ENCODE assay signal across 9 cellular contexts in genomic region chr19:34733826-34734600, GRCh38. TPM values are rescaled to one million over a fixed set of nuclear protein-coding genes. Genes with fewer than 3 reads are reported as not detected.
DNase-seq lines count a peak whose midpoint lies in the region; ATAC-seq, FAIRE-seq and TF ChIP-seq lines count a peak whose summit lies in the region.
"Had no signal": no experiment of that assay in that cellular context is flagged by ENCODE, and none has a peak within 500 bp of the region (broad histone marks: within the 10 kb centered on the region; RNA-seq: fewer than 3 reads in every experiment).

Gene ZNF181, plus strand, starts transcription at chr19:34734243. Its CDS starts 795 bp downstream, at chr19:34735038.

- H3K4me2 ChIP-seq in HepG2 (ENCODE audit: low read depth, low read length), result peak within 1 kb of the TSS; percentile 94

- in situ Hi-C loops in HepG2 (cut with HindIII; ENCODE audit: extremely low pct_ligation_motif_present, low pct_unique_long_range_greater_than_20kb), result no loop called here

- DNase-seq in BJ (ENCODE audit: low read depth) (peak; percentile 49), GM19240 (ENCODE audit: insufficient read length, low spot score) (peak; percentile 43), NCI-H524 (lab: John Stamatoyannopoulos, UW) (peak; percentile 83 to 89), dedifferentiated amniotic fluid mesenchymal stem cell (ENCODE audit: extremely low spot score) (peak; percentile 88), HepG2 (ENCODE audit: low spot score) (peak; percentile 86)
- DNase-seq in activated CD4-positive, alpha-beta T cell treated with anti-CD3 and anti-CD28 coated beads, Interleukin-2, amount 10 ng/mL, durations not matched to agents 7 days and 5 days, result peak; percentile 88
- peak; percentile 73 to 74 for DNase-seq in stimulated activated CD4-positive, alpha-beta T cell treated with anti-CD3 and anti-CD28 coated beads, Interleukin-2, amount 100 ng/mL, for 48 hours

- peak within 1 kb of the TSS; percentile 91 for H3K9ac ChIP-seq in HepG2 (ENCODE audit: insufficient read depth, low read depth, low read length)

- peak within 1 kb of the TSS; percentile 86 for H3K4me3 ChIP-seq in BJ (ENCODE audit: low read depth, low read length)
- H3K4me3 ChIP-seq in HepG2 (replicated peaks in 1 of 3; ENCODE audit: insufficient read depth in 1 of 3, low read depth in 2 of 3, low read length in 3 of 3), result peak within 1 kb of the TSS; percentile 75 to 79 (median 78)

- H2AFZ ChIP-seq in HepG2 (ENCODE audit: low read length), result peak within 1 kb of the TSS; percentile 82

- H4K20me1 ChIP-seq in HepG2 (ENCODE audit: insufficient read depth, low read length), result no peaks in the 10 kb centered on the region

- H3K36me3 Mint-ChIP-seq in activated CD4-positive, alpha-beta T cell treated with anti-CD3 and anti-CD28 coated beads, Interleukin-2, amount 10 ng/mL, durations not matched to agents 7 days and 5 days (ENCODE audit: low read depth), result peaks cover 30% of the 10 kb centered on the region

- TF ChIP-seq CTCF in BJ (IDR thresholded peaks at IDR 0.05; ENCODE audit: insufficient read depth, low read depth, low read length) (no peak), HepG2 (CRISPR knock-in tag; IDR thresholded peaks at IDR 0.05) (peak; percentile 41)

- H3K36me3 ChIP-seq in BJ (ENCODE audit: control insufficient read depth, insufficient read depth, low read length) (peaks cover 5% of the 10 kb centered on the region), HepG2 (replicated peaks in 1 of 2; ENCODE audit: control insufficient read depth in 1 of 2, insufficient read depth in 2 of 2, low read length in 2 of 2) (peaks cover 0 to 2% of the 10 kb centered on the region in 2 experiments; a peak in 3 of 5 replicates)

- POLR2A ChIA-PET in BJ (lab: Charles Lee) (interaction anchor here (1.0 kb wide), 1 partner anchor 52 kb away, joined by 4 read pairs; no protein-coding TSS in a partner anchor), HepG2 (lab: Yijun Ruan, JAX) (interaction anchor here (1.0 to 1.7 kb wide), 5 partner anchors 12 to 306 kb away, joined by 3 to 10 read pairs (median 4); partner anchors contain the start of gene ZNF30)
- POLR2A ChIA-PET in activated CD4-positive, alpha-beta T cell treated with anti-CD3 and anti-CD28 coated beads, Interleukin-2, amount 10 ng/mL, durations not matched to agents 7 days and 5 days (lab: Charles Lee), result interaction anchor here (1.2 kb wide), 1 partner anchor 56 kb away, joined by 4 read pairs; the partner anchor contains the start of gene ZNF302

- CTCF ChIA-PET in BJ (lab: Yijun Ruan, JAX) (no interaction called here), HepG2 (lab: Yijun Ruan, JAX; ENCODE audit: low intra/inter-chr PET ratio, low total read pairs) (no interaction called here)
- CTCF ChIA-PET in activated CD4-positive, alpha-beta T cell treated with anti-CD3 and anti-CD28 coated beads, Interleukin-2, amount 10 ng/mL, durations not matched to agents 7 days and 5 days (lab: Charles Lee), result interaction anchor here (1.6 kb wide), 1 partner anchor 56 kb away, joined by 3 read pairs; the partner anchor contains the start of gene ZNF302

- H3K9me3 ChIP-seq in HepG2 (ENCODE audit: low read length), result no peaks in the 10 kb centered on the region

- intact Hi-C loops in HepG2 (cut with micrococcal nuclease; ENCODE audit: unreplicated experiment), result loop anchor here (1.0 kb wide), 2 partner anchors 39 to 192 kb away; partner anchors contain the start of genes ZNF30 and ZNF599

- peaks cover 22% of the 10 kb centered on the region for H3K9me3 Mint-ChIP-seq in activated CD4-positive, alpha-beta T cell treated with anti-CD3 and anti-CD28 coated beads, Interleukin-2, amount 10 ng/mL, durations not matched to agents 7 days and 5 days

- peaks cover 7% of the 10 kb centered on the region for H3K79me2 ChIP-seq in HepG2 (ENCODE audit: insufficient read depth, low read length)

- H3K27me3 Mint-ChIP-seq in activated CD4-positive, alpha-beta T cell treated with anti-CD3 and anti-CD28 coated beads, Interleukin-2, amount 10 ng/mL, durations not matched to agents 7 days and 5 days, result no peaks in the 10 kb centered on the region

- FAIRE-seq in HepG2 (lab: Jason Lieb, UNC), result peak; percentile 72
- FAIRE-seq: colon had no signal

- H3K4me1 Mint-ChIP-seq in activated CD4-positive, alpha-beta T cell treated with anti-CD3 and anti-CD28 coated beads, Interleukin-2, amount 10 ng/mL, durations not matched to agents 7 days and 5 days, result peaks cover 22% of the 10 kb centered on the region

- peak; percentile 69 for ATAC-seq in HG03457 (IDR thresholded peaks at IDR 0.05; ENCODE audit: unreplicated experiment)
- peak; percentile 92 for ATAC-seq in HepG2

- TF ChIP-seq EP300 in HepG2 (IDR thresholded peaks at IDR 0.05; ENCODE audit: low read depth in 2 of 2, low read length in 2 of 2), result no peak
- TF ChIP-seq EP300 in HepG2 (CRISPR knock-in tag; IDR thresholded peaks at IDR 0.05; ENCODE audit: borderline replicate concordance), result peak; percentile 37; the same call in 1 of the 2 replicates

- peak; percentile 75 to 81 for TF ChIP-seq POLR2A in HepG2 (IDR thresholded peaks at IDR 0.05; ENCODE audit: insufficient read depth in 1 of 2, low read depth in 2 of 2, low read length in 2 of 2)

- 3% methylated on average over 24 of the region's 69 CpGs for WGBS in HepG2 (ENCODE audit: low lambda C conversion rate)

- H3K27me3 ChIP-seq in BJ (ENCODE audit: control insufficient read depth, insufficient read depth, low read length) (no peaks in the 10 kb centered on the region), HepG2 (ENCODE audit: control insufficient read depth in 1 of 2, insufficient read depth in 2 of 2, low read length in 2 of 2) (no peaks in the 10 kb centered on the region; a peak in 1 of 5 replicates)

- peak within 1 kb of the TSS; percentile 98 for H3K27ac ChIP-seq in HepG2 (ENCODE audit: extremely low read length, insufficient read depth, low read length)

- H3K27ac Mint-ChIP-seq in activated CD4-positive, alpha-beta T cell treated with anti-CD3 and anti-CD28 coated beads, Interleukin-2, amount 10 ng/mL, durations not matched to agents 7 days and 5 days, result peak within 1 kb of the TSS; percentile 94

- H3K4me1 ChIP-seq in HepG2 (ENCODE audit: insufficient read depth, low read length), result peaks cover 34% of the 10 kb centered on the region

- no TSS peak for BruUV-seq in HepG2 (replicated peaks; lab: Mats Ljungman, UMichigan)

- TF ChIP-seq RAD21 in HepG2 (CRISPR knock-in tag; IDR thresholded peaks at IDR 0.05), result peak; percentile 48; the same call in 1 of the 2 replicates

- H3K4me3 Mint-ChIP-seq in activated CD4-positive, alpha-beta T cell treated with anti-CD3 and anti-CD28 coated beads, Interleukin-2, amount 10 ng/mL, durations not matched to agents 7 days and 5 days, result peak within 1 kb of the TSS; percentile 82

TF ChIP-seq in HepG2, 621 proteins besides CTCF, POLR2A, EP300 and RAD21 (continues in another document):
- TF ChIP-seq, protein P1, sequence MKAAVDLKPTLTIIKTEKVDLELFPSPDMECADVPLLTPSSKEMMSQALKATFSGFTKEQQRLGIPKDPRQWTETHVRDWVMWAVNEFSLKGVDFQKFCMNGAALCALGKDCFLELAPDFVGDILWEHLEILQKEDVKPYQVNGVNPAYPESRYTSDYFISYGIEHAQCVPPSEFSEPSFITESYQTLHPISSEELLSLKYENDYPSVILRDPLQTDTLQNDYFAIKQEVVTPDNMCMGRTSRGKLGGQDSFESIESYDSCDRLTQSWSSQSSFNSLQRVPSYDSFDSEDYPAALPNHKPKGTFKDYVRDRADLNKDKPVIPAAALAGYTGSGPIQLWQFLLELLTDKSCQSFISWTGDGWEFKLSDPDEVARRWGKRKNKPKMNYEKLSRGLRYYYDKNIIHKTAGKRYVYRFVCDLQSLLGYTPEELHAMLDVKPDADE (CRISPR knock-in tag; IDR thresholded peaks at IDR 0.05), result no peak
- TF ChIP-seq ELF4 (CRISPR knock-in tag; IDR thresholded peaks at IDR 0.05; ENCODE audit: borderline replicate concordance) (peak; percentile 97), HOXA7 (CRISPR knock-in tag; IDR thresholded peaks at IDR 0.05) (no peak)

RNA-seq across cellular contexts. Expression of gene ZNF181, which starts in this region (rescaled TPM):
- polyA plus RNA-seq in BJ (2011; rRNA removed) (3.2 and 5.5 TPM in 2 replicates), HepG2 (2011; rRNA removed) (9.0 and 10.6 TPM in 2 replicates)
- polyA minus RNA-seq in BJ (2011; rRNA and poly(A)+ RNA removed), result 2.8 and 3.5 TPM in 2 replicates
- 1 to 10 TPM; 6.1 to 6.5 TPM for total RNA-seq in activated CD4-positive, alpha-beta T cell treated with anti-CD3 and anti-CD28 coated beads, Interleukin-2, amount 10 ng/mL, durations not matched to agents 7 days and 5 days
- 15.5 and 22.3 TPM in 2 replicates for total RNA-seq in HepG2 (2016; rRNA removed; fragmentation: Illumina TruSeq; extraction: Trizol)
- total RNA-seq in HepG2 (2016; cell fraction: cytosol; rRNA removed; fragmentation: Illumina TruSeq; extraction: Trizol; ENCODE audit: low read depth), result 0.97 and 1.6 TPM in 2 replicates
- 15.1 and 24.5 TPM in 2 replicates for total RNA-seq in HepG2 (2016; cell fraction: insoluble cytoplasmic fraction; rRNA removed; fragmentation: Illumina TruSeq; extraction: Trizol)
- 7.6 and 7.7 TPM in 2 replicates for total RNA-seq in HepG2 (2016; cell fraction: membrane; rRNA removed; fragmentation: Illumina TruSeq; extraction: Trizol)
- 12.1 and 13.1 TPM in 2 replicates for total RNA-seq in HepG2 (2016; cell fraction: nucleus; rRNA removed; fragmentation: Illumina TruSeq; extraction: Trizol)
- polyA plus RNA-seq in HepG2 (2011; cell fraction: cytosol; rRNA removed), result 5.5 and 7.0 TPM in 2 replicates
- 12.2 and 15.0 TPM in 2 replicates for polyA plus RNA-seq in HepG2 (2011; cell fraction: nucleus; rRNA removed)
- polyA plus RNA-seq in HepG2 (2012), result 6.8 and 6.9 TPM in 2 replicates
- 0.44 and 0.68 TPM in 2 replicates for polyA plus RNA-seq in HepG2 (2016; cell fraction: cytosol; fragmentation: Illumina TruSeq; extraction: Trizol; ENCODE audit: low read depth)
- polyA plus RNA-seq in HepG2 (2016; cell fraction: insoluble cytoplasmic fraction; fragmentation: Illumina TruSeq; extraction: Trizol; ENCODE audit: low read depth), result 12.3 and 15.9 TPM in 2 replicates
- 1.6 and 2.1 TPM in 2 replicates for polyA plus RNA-seq in HepG2 (2016; cell fraction: membrane; fragmentation: Illumina TruSeq; extraction: Trizol; ENCODE audit: low read depth)
- polyA plus RNA-seq in HepG2 (2016; cell fraction: nucleus; fragmentation: Illumina TruSeq; extraction: Trizol; ENCODE audit: insufficient read depth, low read depth), result 17.4 and 17.8 TPM in 2 replicates
- 2.1 and 3.9 TPM in 2 replicates for polyA minus RNA-seq in HepG2 (2011; rRNA and poly(A)+ RNA removed; ENCODE audit: low replicate concordance)
- polyA minus RNA-seq in HepG2 (2011; cell fraction: cytosol; rRNA and poly(A)+ RNA removed), result 2.2 and 5.8 TPM in 2 replicates
- polyA minus RNA-seq in HepG2 (2011; cell fraction: nucleus; rRNA and poly(A)+ RNA removed), result 16.2 and 23.7 TPM in 2 replicates

Comparison
In these comparisons a context has a peak if more than half of its experiments do, and no peak if none do; other contexts are left out.
1. Peak in every context shown above with its lines: DNase-seq, ATAC-seq, H3K4me3 ChIP-seq and H3K27ac ChIP-seq.